8 cellular contexts compared by ENCODE assay signal in genomic region chr11:63888170-63889086, GRCh38. TPM values are rescaled to one million over a fixed set of nuclear protein-coding genes. Genes with fewer than 3 reads are reported as not detected.
A peak's percentile ranks its signal among the peaks of the same experiment; 100 is the strongest.
DNase-seq lines count a peak whose midpoint lies in the region; ATAC-seq and TF ChIP-seq lines count a peak whose summit lies in the region.

No MANE protein-coding gene starts in this region.

- ATAC-seq in HG02588 (IDR thresholded peaks at IDR 0.05; ENCODE audit: unreplicated experiment) (peak; percentile 45), GM19324 (IDR thresholded peaks at IDR 0.05; ENCODE audit: low FRiP score, unreplicated experiment) (no peak)
- ATAC-seq in activated CD8-positive, alpha-beta T cell treated with anti-CD3 and anti-CD28 coated beads for 36 hours, result peak; percentile 80
- peak; percentile 89 for ATAC-seq in naive thymus-derived CD4-positive, alpha-beta T cell

- H3K4me1 Mint-ChIP-seq in activated CD8-positive, alpha-beta T cell treated with anti-CD3 and anti-CD28 coated beads for 36 hours (ENCODE audit: low read depth), result peaks cover 75% of the 10 kb centered on the region
- peaks cover 34% of the 10 kb centered on the region for H3K4me1 Mint-ChIP-seq in endodermal cell
- H3K4me1 Mint-ChIP-seq in naive thymus-derived CD4-positive, alpha-beta T cell, result peaks cover 58 to 86% (median 82%) of the 10 kb centered on the region in 7 donors

- H3K27ac ChIP-seq in endodermal cell (ENCODE audit: low read depth, low read length), result peak overlapping the region; percentile 40
- peak overlapping the region; percentile 78 for H3K27ac ChIP-seq in naive thymus-derived CD4-positive, alpha-beta T cell (ENCODE audit: low read depth, low read length)

- H3K9me3 ChIP-seq in endodermal cell (ENCODE audit: control insufficient read depth, low read length), result peaks cover 3% of the 10 kb centered on the region
- H3K9me3 ChIP-seq in naive thymus-derived CD4-positive, alpha-beta T cell (ENCODE audit: control insufficient read depth in 2 of 3, low read length in 3 of 3), result no peaks in the 10 kb centered on the region

- H3K4me1 ChIP-seq in endodermal cell (ENCODE audit: control insufficient read depth, insufficient read depth, low read length), result peaks cover 31% of the 10 kb centered on the region
- peaks cover 49 to 65% of the 10 kb centered on the region in 2 donors for H3K4me1 ChIP-seq in naive thymus-derived CD4-positive, alpha-beta T cell (ENCODE audit: control insufficient read depth in 2 of 2, insufficient read depth in 2 of 2, low read length in 2 of 2)

- WGBS in endodermal cell (ENCODE audit: insufficient coverage in 1 of 2, insufficient read length in 1 of 2), 2 experiments, result 60 to 82% methylated on average over 11 to 24 of the region's 25 CpGs

- no peaks in the 10 kb centered on the region for H3K9me3 Mint-ChIP-seq in activated CD8-positive, alpha-beta T cell treated with anti-CD3 and anti-CD28 coated beads for 36 hours
- no peaks in the 10 kb centered on the region for H3K9me3 Mint-ChIP-seq in endodermal cell
- H3K9me3 Mint-ChIP-seq in naive thymus-derived CD4-positive, alpha-beta T cell, result peaks cover 0 to 2% (median 0%) of the 10 kb centered on the region in 11 donors

- H3K9ac ChIP-seq in endodermal cell (ENCODE audit: extremely low read depth, low read length, poor library complexity, severe bottlenecking), result peak overlapping the region; percentile 27

- peak overlapping the region; percentile 72 for H3K4me3 ChIP-seq in endodermal cell (ENCODE audit: low read length)
- peak overlapping the region; percentile 80 for H3K4me3 ChIP-seq in naive thymus-derived CD4-positive, alpha-beta T cell (ENCODE audit: low read length)

- H3K27me3 ChIP-seq in endodermal cell (ENCODE audit: control insufficient read depth, insufficient read depth, low read length, poor library complexity, severe bottlenecking), result no peaks in the 10 kb centered on the region
- no peaks in the 10 kb centered on the region for H3K27me3 ChIP-seq in naive thymus-derived CD4-positive, alpha-beta T cell (ENCODE audit: control insufficient read depth in 2 of 2, insufficient read depth in 2 of 2, low read length in 2 of 2)

- POLR2A ChIA-PET in activated CD8-positive, alpha-beta T cell treated with anti-CD3 and anti-CD28 coated beads for 36 hours (lab: Charles Lee), result interaction anchor here (0.7 to 2.2 kb wide), 10 partner anchors 9 to 51 kb away, joined by 3 to 9 read pairs (median 3); no protein-coding TSS in a partner anchor
- POLR2A ChIA-PET in naive thymus-derived CD4-positive, alpha-beta T cell (lab: Charles Lee), result interaction anchor here (0.5 to 7.6 kb wide), 15 partner anchors 9 to 397 kb away, joined by 3 to 51 read pairs (median 3); partner anchors contain the start of gene MARK2

- peaks cover 10% of the 10 kb centered on the region for H3K36me3 ChIP-seq in endodermal cell (ENCODE audit: control insufficient read depth, insufficient read depth, low read length)
- no peaks in the 10 kb centered on the region for H3K36me3 ChIP-seq in naive thymus-derived CD4-positive, alpha-beta T cell (ENCODE audit: control insufficient read depth in 2 of 3, insufficient read depth in 3 of 3, low read length in 3 of 3)

- peak overlapping the region; percentile 93 for H3K27ac Mint-ChIP-seq in activated CD8-positive, alpha-beta T cell treated with anti-CD3 and anti-CD28 coated beads for 36 hours
- H3K27ac Mint-ChIP-seq in endodermal cell, result peak overlapping the region; percentile 93
- peak overlapping the region; percentile 85 to 98 (median 94) for H3K27ac Mint-ChIP-seq in naive thymus-derived CD4-positive, alpha-beta T cell

- intact Hi-C loops in activated CD8-positive, alpha-beta T cell treated with anti-CD3 and anti-CD28 coated beads for 36 hours (cut with micrococcal nuclease), result loop anchor here (1.0 kb wide), 1 partner anchor 22 kb away; no protein-coding TSS in a partner anchor
- intact Hi-C loops in naive thymus-derived CD4-positive, alpha-beta T cell (cut with micrococcal nuclease), result loop anchor here (1.0 kb wide), 6 partner anchors 16 to 86 kb away; partner anchors contain the start of genes COX8A (in 1 of the 2), MARK2 (in 1 of the 2) and RCOR2 (in 1 of the 2)

- DNase-seq in ELR (ENCODE audit: low read depth), result peak; percentile 27
- peak; percentile 77 for DNase-seq in NCI-H2107 treated with DMSO at 0.1 percent for 48 hours (lab: John Stamatoyannopoulos, UW; ENCODE audit: unreplicated experiment)
- peak; percentile 77 for DNase-seq in activated CD8-positive, alpha-beta T cell treated with anti-CD3 and anti-CD28 coated beads for 36 hours
- DNase-seq in endodermal cell, result peak; percentile 90
- peak; percentile 30 to 75 (median 72) for DNase-seq in naive thymus-derived CD4-positive, alpha-beta T cell
- DNase-seq in stimulated activated naive CD4-positive, alpha-beta T cell (lab: John Stamatoyannopoulos, UW), result peak; percentile 56 to 83 (median 74)

- H3K4me3 Mint-ChIP-seq in activated CD8-positive, alpha-beta T cell treated with anti-CD3 and anti-CD28 coated beads for 36 hours, result peak overlapping the region; percentile 86
- peak overlapping the region; percentile 38 for H3K4me3 Mint-ChIP-seq in endodermal cell
- H3K4me3 Mint-ChIP-seq in naive thymus-derived CD4-positive, alpha-beta T cell, result peak overlapping the region; percentile 89 to 98 (median 95)

- H3K36me3 Mint-ChIP-seq in activated CD8-positive, alpha-beta T cell treated with anti-CD3 and anti-CD28 coated beads for 36 hours (ENCODE audit: low read depth), result peaks cover 9% of the 10 kb centered on the region
- H3K36me3 Mint-ChIP-seq in endodermal cell (ENCODE audit: low read depth), result peaks cover 8% of the 10 kb centered on the region
- H3K36me3 Mint-ChIP-seq in naive thymus-derived CD4-positive, alpha-beta T cell, result peaks cover 0 to 14% (median 3%) of the 10 kb centered on the region in 5 donors

- CTCF ChIA-PET in activated CD8-positive, alpha-beta T cell treated with anti-CD3 and anti-CD28 coated beads for 36 hours (lab: Charles Lee), result interaction anchor here (1.0 to 5.1 kb wide), 9 partner anchors 10 to 259 kb away, joined by 3 to 23 read pairs (median 4); no protein-coding TSS in a partner anchor
- CTCF ChIA-PET in naive thymus-derived CD4-positive, alpha-beta T cell (lab: Charles Lee), result interaction anchor here (1.1 to 4.2 kb wide), 5 partner anchors 15 to 51 kb away, joined by 4 to 18 read pairs (median 5); no protein-coding TSS in a partner anchor

- H3K27me3 Mint-ChIP-seq in activated CD8-positive, alpha-beta T cell treated with anti-CD3 and anti-CD28 coated beads for 36 hours, result no peaks in the 10 kb centered on the region
- H3K27me3 Mint-ChIP-seq in endodermal cell (ENCODE audit: insufficient read depth), result no peaks in the 10 kb centered on the region
- no peaks in the 10 kb centered on the region for H3K27me3 Mint-ChIP-seq in naive thymus-derived CD4-positive, alpha-beta T cell

- TF ChIP-seq CTCF in activated CD8-positive, alpha-beta T cell treated with anti-CD3 and anti-CD28 coated beads for 36 hours (IDR thresholded peaks at IDR 0.05), result no peak
- peak; percentile 14 for TF ChIP-seq CTCF in endodermal cell (conservative IDR thresholded peaks at IDR 0.05)

RNA-seq across cellular contexts. Expression of gene RCOR2, which starts 28.5 kb away (rescaled TPM):
- 1 to 10 TPM in 1 of 2 experiments, under 1 TPM in 1; 0.61 to 2.1 TPM for total RNA-seq in activated CD8-positive, alpha-beta T cell treated with anti-CD3 and anti-CD28 coated beads for 36 hours
- 10 to 100 TPM; 45.0 to 51.4 TPM for total RNA-seq in endodermal cell
- 111 TPM for polyA plus RNA-seq in endodermal cell (2013, experiment 1 of 2)
- polyA plus RNA-seq in endodermal cell (2013, experiment 2 of 2), result 95.2 TPM
- total RNA-seq in naive thymus-derived CD4-positive, alpha-beta T cell, result under 1 TPM in 1 of 5 experiments, not detected in 4; 0.07 TPM
- not detected for polyA plus RNA-seq in naive thymus-derived CD4-positive, alpha-beta T cell

RNA-seq across cellular contexts. Expression of gene MARK2, which starts 49.5 kb away (rescaled TPM):
- total RNA-seq in activated CD8-positive, alpha-beta T cell treated with anti-CD3 and anti-CD28 coated beads for 36 hours, result 10 to 100 TPM; 23.3 to 24.5 TPM
- total RNA-seq in endodermal cell, result 10 to 100 TPM; 39.7 to 39.8 TPM
- polyA plus RNA-seq in endodermal cell (2013, experiment 1 of 2), result 26.6 TPM
- polyA plus RNA-seq in endodermal cell (2013, experiment 2 of 2), result 27.3 TPM
- total RNA-seq in naive thymus-derived CD4-positive, alpha-beta T cell, result 10 to 100 TPM; 42.3 to 69.1 (median 56.8) TPM
- polyA plus RNA-seq in naive thymus-derived CD4-positive, alpha-beta T cell, result 10 to 100 TPM; 29.4 to 64.5 TPM

RNA-seq across cellular contexts. Expression of gene NAA40, which starts 50.4 kb away (rescaled TPM):
- 10 to 100 TPM; 18.5 to 20.5 TPM for total RNA-seq in activated CD8-positive, alpha-beta T cell treated with anti-CD3 and anti-CD28 coated beads for 36 hours
- total RNA-seq in endodermal cell, result 10 to 100 TPM; 47.2 to 53.5 TPM
- 34.7 TPM for polyA plus RNA-seq in endodermal cell (2013, experiment 1 of 2)
- polyA plus RNA-seq in endodermal cell (2013, experiment 2 of 2), result 34.0 TPM
- 10 to 100 TPM; 21.0 to 39.8 (median 24.8) TPM for total RNA-seq in naive thymus-derived CD4-positive, alpha-beta T cell
- polyA plus RNA-seq in naive thymus-derived CD4-positive, alpha-beta T cell, result 10 to 100 TPM in 1 of 2 donors, 1 to 10 TPM in 1; 5.1 to 10.3 TPM

Comparison
In these comparisons a context has a peak if more than half of its experiments do, and no peak if none do; other contexts are left out.
1. DNase-seq: peak in every context shown above with its lines; median percentile 90 in endodermal cell; 77 in NCI-H2107 treated with DMSO at 0.1 percent for 48 hours; 77 in activated CD8-positive, alpha-beta T cell treated with anti-CD3 and anti-CD28 coated beads for 36 hours; 74 in stimulated activated naive CD4-positive, alpha-beta T cell; 72 in naive thymus-derived CD4-positive, alpha-beta T cell; 27 in ELR.
2. H3K4me3 Mint-ChIP-seq: peak in every context shown above with its lines; median percentile 95 in naive thymus-derived CD4-positive, alpha-beta T cell; 86 in activated CD8-positive, alpha-beta T cell treated with anti-CD3 and anti-CD28 coated beads for 36 hours; 38 in endodermal cell.
3. RNA of gene RCOR2, which starts 28.5 kb away (total RNA-seq): 45.0 to 51.4 TPM in endodermal cell; 0.61 to 2.1 TPM in activated CD8-positive, alpha-beta T cell treated with anti-CD3 and anti-CD28 coated beads for 36 hours and 0.07 TPM in naive thymus-derived CD4-positive, alpha-beta T cell; every median in the first group is over 10 times any median in the second.
4. Peak in every context shown above with its lines, with median percentiles within 50 percentile points of each other: H3K27ac Mint-ChIP-seq.